ENCODE assay signal across 8 cellular contexts in the genomic region with DNA sequence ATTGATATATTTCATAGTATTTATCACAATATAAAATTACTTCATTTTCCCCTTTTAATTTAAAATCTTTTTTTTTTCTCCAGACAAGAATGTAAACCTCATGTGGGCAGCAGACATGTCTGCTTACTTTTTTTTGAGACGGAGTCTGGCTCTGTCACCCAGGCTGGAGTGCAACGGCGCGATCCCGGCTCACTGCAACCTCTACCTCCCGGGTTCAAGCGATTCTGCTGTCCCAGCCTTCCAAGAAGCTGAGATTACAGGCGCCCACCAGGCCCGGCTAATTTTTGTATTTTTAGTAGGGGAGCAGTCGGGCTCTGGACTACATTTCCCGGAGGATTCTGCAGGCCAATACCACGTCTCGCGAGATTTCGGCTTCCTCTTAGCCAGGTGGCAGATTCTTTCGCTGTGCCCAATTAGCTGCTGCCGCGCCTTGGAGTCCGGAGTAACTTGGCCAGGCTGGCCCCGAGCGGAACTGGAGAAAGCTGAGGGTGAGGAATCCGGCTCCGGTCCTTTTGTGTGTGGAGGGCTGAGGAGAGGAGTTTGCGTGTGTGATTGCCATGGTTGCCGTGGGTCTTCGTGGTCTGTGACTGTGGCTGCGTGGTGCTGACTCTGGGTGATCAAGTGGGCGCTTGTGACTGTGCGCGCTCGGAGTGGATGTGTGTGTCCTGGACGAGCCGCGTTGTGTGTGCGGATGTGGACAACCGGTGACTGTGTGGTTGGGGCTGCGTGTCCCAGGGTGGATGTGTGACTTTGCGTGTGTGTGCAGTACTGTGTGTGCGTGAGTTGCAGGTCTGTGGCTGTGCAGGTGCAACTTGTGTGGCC.
DNase-seq lines count a peak whose midpoint lies in the region; ATAC-seq and TF ChIP-seq lines count a peak whose summit lies in the region.
"Not testable (repeated sequence)": the region's sequence is repeated elsewhere in the genome, so short reads cannot be mapped to it uniquely, and the experiment has no call there.

No MANE protein-coding gene starts in this region.

- H3K4me3 Mint-ChIP-seq in CD4-positive, CD25-positive, alpha-beta regulatory T cell, result peak overlapping the region; percentile 80 to 98 (median 94)
- peak overlapping the region; percentile 88 for H3K4me3 Mint-ChIP-seq in activated CD8-positive, alpha-beta T cell treated with anti-CD3 and anti-CD28 coated beads, Interleukin-2, amount 10 ng/mL, durations not matched to agents 7 days and 5 days
- H3K4me3 Mint-ChIP-seq in neural crest cell, result peak overlapping the region; percentile 93

- not testable (repeated sequence) for H3K36me3 Mint-ChIP-seq in CD4-positive, CD25-positive, alpha-beta regulatory T cell; activated CD8-positive, alpha-beta T cell treated with anti-CD3 and anti-CD28 coated beads, Interleukin-2, amount 10 ng/mL, durations not matched to agents 7 days and 5 days (ENCODE audit: low read depth); neural crest cell (ENCODE audit: low read depth)

- not testable (repeated sequence) for TF ChIP-seq CTCF in neural crest cell (conservative IDR thresholded peaks at IDR 0.05)

- not testable (repeated sequence) for H3K4me1 ChIP-seq in CD4-positive, CD25-positive, alpha-beta regulatory T cell (ENCODE audit: control insufficient read depth, insufficient read depth, low read length, poor library complexity, severe bottlenecking); NT2/D1 (ENCODE audit: insufficient read depth, insufficient read length)

- intact Hi-C loops in left ventricle myocardium superior (cut with micrococcal nuclease), result not testable (repeated sequence)

- peak overlapping the region; percentile 59 for H3K4me3 ChIP-seq in CD4-positive, CD25-positive, alpha-beta regulatory T cell (ENCODE audit: low read depth, low read length)
- H3K4me3 ChIP-seq in NT2/D1 (ENCODE audit: insufficient read length, low read depth), result not testable (repeated sequence)

- H3K27me3 ChIP-seq in CD4-positive, CD25-positive, alpha-beta regulatory T cell (ENCODE audit: control insufficient read depth, insufficient read depth, low read length); NT2/D1 (ENCODE audit: insufficient read depth, insufficient read length): not testable (repeated sequence)

- H3K36me3 ChIP-seq in CD4-positive, CD25-positive, alpha-beta regulatory T cell (ENCODE audit: control insufficient read depth, insufficient read depth, low read length); NT2/D1 (ENCODE audit: insufficient read depth, insufficient read length, low read length): not testable (repeated sequence)

- H3K9me3 Mint-ChIP-seq in CD4-positive, CD25-positive, alpha-beta regulatory T cell; activated CD8-positive, alpha-beta T cell treated with anti-CD3 and anti-CD28 coated beads, Interleukin-2, amount 10 ng/mL, durations not matched to agents 7 days and 5 days (ENCODE audit: insufficient read depth); neural crest cell: not testable (repeated sequence)

- not testable (repeated sequence) for H3K27me3 Mint-ChIP-seq in CD4-positive, CD25-positive, alpha-beta regulatory T cell; activated CD8-positive, alpha-beta T cell treated with anti-CD3 and anti-CD28 coated beads, Interleukin-2, amount 10 ng/mL, durations not matched to agents 7 days and 5 days (ENCODE audit: low read depth); neural crest cell (ENCODE audit: low read depth)

- CTCF ChIA-PET in activated CD8-positive, alpha-beta T cell treated with anti-CD3 and anti-CD28 coated beads, Interleukin-2, amount 10 ng/mL, durations not matched to agents 7 days and 5 days (lab: Charles Lee), result not testable (repeated sequence)

- DNase-seq in CD4-positive, CD25-positive, alpha-beta regulatory T cell, result peak; percentile 20 to 82 (median 56)
- peak; percentile 89 for DNase-seq in H4 (ENCODE audit: low spot score)
- peak; percentile 44 for DNase-seq in NT2/D1 (ENCODE audit: low read depth, low spot score)
- peak; percentile 77 for DNase-seq in activated CD8-positive, alpha-beta T cell treated with anti-CD3 and anti-CD28 coated beads, Interleukin-2, amount 10 ng/mL, durations not matched to agents 7 days and 5 days
- peak in 59 of 61 donors; percentile 17 to 90 (median 67) for DNase-seq in caudate nucleus (lab: John Stamatoyannopoulos, UW)
- DNase-seq in left ventricle myocardium superior, result peak; percentile 94
- peak; percentile 66 for DNase-seq in neural crest cell (ENCODE audit: low read depth, low spot score)
- DNase-seq in stimulated activated CD8-positive, alpha-beta memory T cell treated with anti-CD3 and anti-CD28 coated beads, Interleukin-15, amount 100 ng/mL, for 4 hours (ENCODE audit: low read depth in 2 of 2), result peak; percentile 29 to 45

- ATAC-seq in CD4-positive, CD25-positive, alpha-beta regulatory T cell (ENCODE audit: low read depth in 2 of 2); activated CD8-positive, alpha-beta T cell treated with anti-CD3 and anti-CD28 coated beads, Interleukin-2, amount 10 ng/mL, durations not matched to agents 7 days and 5 days: not testable (repeated sequence)
- peak; percentile 58 for ATAC-seq in left ventricle myocardium superior

- POLR2A ChIA-PET in activated CD8-positive, alpha-beta T cell treated with anti-CD3 and anti-CD28 coated beads, Interleukin-2, amount 10 ng/mL, durations not matched to agents 7 days and 5 days (lab: Charles Lee), result not testable (repeated sequence)

- H3K9me3 ChIP-seq in CD4-positive, CD25-positive, alpha-beta regulatory T cell (ENCODE audit: control insufficient read depth in 2 of 2, low read length in 2 of 2); NT2/D1 (ENCODE audit: insufficient read depth, low read length): not testable (repeated sequence)

- not testable (repeated sequence) for H3K9ac ChIP-seq in NT2/D1 (ENCODE audit: insufficient read length, low read depth)

- peaks cover 0 to 11% (median 10%) of the 10 kb centered on the region in 4 donors for H3K4me1 Mint-ChIP-seq in CD4-positive, CD25-positive, alpha-beta regulatory T cell
- H3K4me1 Mint-ChIP-seq in activated CD8-positive, alpha-beta T cell treated with anti-CD3 and anti-CD28 coated beads, Interleukin-2, amount 10 ng/mL, durations not matched to agents 7 days and 5 days (ENCODE audit: low read depth), result not testable (repeated sequence)
- peaks cover 10% of the 10 kb centered on the region for H3K4me1 Mint-ChIP-seq in neural crest cell

- peak overlapping the region; percentile 79 to 95 (median 79) for H3K27ac Mint-ChIP-seq in CD4-positive, CD25-positive, alpha-beta regulatory T cell
- peak overlapping the region; percentile 89 for H3K27ac Mint-ChIP-seq in activated CD8-positive, alpha-beta T cell treated with anti-CD3 and anti-CD28 coated beads, Interleukin-2, amount 10 ng/mL, durations not matched to agents 7 days and 5 days
- H3K27ac Mint-ChIP-seq in neural crest cell (ENCODE audit: unreplicated experiment), result peak overlapping the region; percentile 99

- H3K27ac ChIP-seq in CD4-positive, CD25-positive, alpha-beta regulatory T cell (ENCODE audit: insufficient read depth, low read length, poor library complexity, severe bottlenecking), result not testable (repeated sequence)
- H3K27ac ChIP-seq in caudate nucleus (ENCODE audit: low read depth, low read length), result peak overlapping the region; percentile 76

Comparison
In these comparisons a context has a peak if more than half of its experiments do, and no peak if none do; other contexts are left out.
1. DNase-seq: peak in every context shown above with its lines; median percentile 94 in left ventricle myocardium superior; 89 in H4; 77 in activated CD8-positive, alpha-beta T cell treated with anti-CD3 and anti-CD28 coated beads, Interleukin-2, amount 10 ng/mL, durations not matched to agents 7 days and 5 days; 67 in caudate nucleus; 66 in neural crest cell; 56 in CD4-positive, CD25-positive, alpha-beta regulatory T cell; 44 in NT2/D1; 37 in stimulated activated CD8-positive, alpha-beta memory T cell treated with anti-CD3 and anti-CD28 coated beads, Interleukin-15, amount 100 ng/mL, for 4 hours.